Comparison of ENCODE assay signal across 9 cellular contexts in the genomic region with DNA sequence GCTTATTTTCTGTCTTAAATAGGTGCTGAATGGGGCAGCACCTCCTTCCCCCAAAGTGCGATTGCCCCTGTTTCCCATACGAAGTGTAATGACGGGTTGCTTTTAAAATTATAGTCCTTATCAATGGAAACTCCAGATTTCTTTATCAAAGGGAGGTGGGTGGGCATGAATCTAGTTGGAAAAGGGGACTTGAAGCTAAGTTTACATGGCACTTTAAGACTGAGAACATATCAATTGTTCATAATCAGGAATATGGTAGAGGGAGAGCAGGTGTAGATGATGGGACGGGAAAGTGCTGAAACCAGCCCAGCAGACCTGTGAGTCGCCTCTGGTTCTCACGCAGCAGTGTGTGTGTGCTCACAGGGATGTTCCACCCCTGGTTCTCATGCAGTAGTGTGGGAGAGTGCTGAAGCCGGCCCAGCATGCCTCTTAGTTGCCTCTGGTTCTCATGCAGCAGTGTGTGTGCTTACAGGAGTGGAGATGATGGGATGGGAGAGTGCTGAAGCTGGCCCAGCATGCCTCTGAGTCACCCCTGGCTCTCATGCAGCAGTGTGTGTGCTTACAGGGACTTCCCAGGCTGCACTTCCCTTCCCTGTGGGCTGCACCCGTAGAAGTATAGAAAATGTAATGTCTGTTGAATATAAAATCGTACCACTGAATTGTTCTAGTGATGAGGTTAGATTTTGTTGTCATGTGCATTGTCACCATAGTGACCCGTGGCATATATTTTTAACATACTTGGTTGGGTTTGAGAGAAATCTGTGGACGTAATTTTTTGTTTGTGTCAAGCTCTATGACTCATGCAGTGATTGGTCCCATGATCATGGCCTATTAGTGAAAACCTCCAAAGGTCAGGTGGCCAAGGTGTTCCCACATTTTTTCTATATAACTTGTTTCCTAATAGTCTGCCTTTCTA. TPM values are rescaled to one million over a fixed set of nuclear protein-coding genes. Genes with fewer than 3 reads are reported as not detected.
DNase-seq lines count a peak whose midpoint lies in the region; ATAC-seq and TF ChIP-seq lines count a peak whose summit lies in the region.
"Had no signal": no experiment of that assay in that cellular context is flagged by ENCODE, and none has a peak within 500 bp of the region (broad histone marks: within the 10 kb centered on the region; RNA-seq: fewer than 3 reads in every experiment).

No MANE protein-coding gene starts in this region.

- H3K4me3 ChIP-seq in PC-9 (no peak overlapping the region), hepatocyte (no peak overlapping the region)

- peak; percentile 97 for DNase-seq in ELR (ENCODE audit: low read depth)
- DNase-seq in PC-9: peak; percentile 59 to 66
- DNase-seq in hepatocyte (ENCODE audit: low spot score): peak; percentile 53
- DNase-seq in effector memory CD8-positive, alpha-beta T cell: no peak
- no peak for DNase-seq in T-helper 9 cell
- no peak for DNase-seq in germinal center (ENCODE audit: low spot score)
- no peak for DNase-seq in iPS-NIHi11 (ENCODE audit: low spot score)

- no peaks in the 10 kb centered on the region for H3K27me3 ChIP-seq in PC-9 (ENCODE audit: insufficient read depth, low read depth)
- no peaks in the 10 kb centered on the region for H3K27me3 ChIP-seq in hepatocyte

- H3K79me2 ChIP-seq in PC-9 (ENCODE audit: low read depth): no peaks in the 10 kb centered on the region
- H3K79me2 ChIP-seq in hepatocyte: no peaks in the 10 kb centered on the region

- H3K27me3 Mint-ChIP-seq in effector memory CD8-positive, alpha-beta T cell: no peaks in the 10 kb centered on the region

- WGBS in hepatocyte (ENCODE audit: low lambda C conversion rate, missing lambda C conversion rate): 91% methylated on average over 11 of the region's 11 CpGs

- H3K4me2 ChIP-seq in PC-9 (peak overlapping the region; percentile 9; the same call in 1 of the 2 replicates), hepatocyte (no peak overlapping the region)
- H3K4me2 ChIP-seq: KMS-11 had no signal

- H4K20me1 ChIP-seq in PC-9 (ENCODE audit: insufficient read depth): peaks cover 7% of the 10 kb centered on the region
- no peaks in the 10 kb centered on the region for H4K20me1 ChIP-seq in hepatocyte (ENCODE audit: insufficient read depth, poor library complexity, severe bottlenecking)

- H2AFZ ChIP-seq in PC-9 (no peak overlapping the region), hepatocyte (no peak overlapping the region)

- H3K9me2 ChIP-seq in PC-9 (ENCODE audit: insufficient read depth) (no peaks in the 10 kb centered on the region), hepatocyte (replicated peaks; ENCODE audit: insufficient read depth) (no peaks in the 10 kb centered on the region)

- intact Hi-C loops in PC-9 (cut with micrococcal nuclease; ENCODE audit: unreplicated experiment): loop anchor here (10.0 kb wide), 2 partner anchors 441 to 629 kb away; partner anchors contain the start of gene FLVCR2

- no peak overlapping the region for H3K27ac Mint-ChIP-seq in effector memory CD8-positive, alpha-beta T cell

- TF ChIP-seq CTCF in PC-9 (conservative IDR thresholded peaks at IDR 0.05) (no peak), hepatocyte (IDR thresholded peaks at IDR 0.05; ENCODE audit: poor library complexity) (no peak)

- BruUV-seq in PC-9 (replicated peaks; lab: Mats Ljungman, UMichigan): no TSS peak

- H3K4me3 Mint-ChIP-seq in effector memory CD8-positive, alpha-beta T cell: no peak overlapping the region

- peaks cover 6% of the 10 kb centered on the region; the same call in 1 of the 2 replicates for H3F3A ChIP-seq in PC-9 (ENCODE audit: insufficient read depth, low read depth)

- POLR2A ChIA-PET in PC-9 (lab: Charles Lee; ENCODE audit: unreplicated experiment): interaction anchor here (0.5 kb wide), 2 partner anchors 11 to 458 kb away, joined by 3 to 6 read pairs; no protein-coding TSS in a partner anchor

- ATAC-seq in GM21526 (IDR thresholded peaks at IDR 0.05; ENCODE audit: low FRiP score, unreplicated experiment): peak; percentile 56
- no peak for ATAC-seq in effector memory CD8-positive, alpha-beta T cell (replicated peaks)

- H3K4me1 Mint-ChIP-seq in effector memory CD8-positive, alpha-beta T cell (ENCODE audit: low read depth in 2 of 2): no peaks in the 10 kb centered on the region

- H3K36me3 Mint-ChIP-seq in effector memory CD8-positive, alpha-beta T cell (ENCODE audit: insufficient read depth): peaks cover 16% of the 10 kb centered on the region

- peaks cover 27% of the 10 kb centered on the region for H3K4me1 ChIP-seq in PC-9 (replicated peaks; ENCODE audit: insufficient read depth)
- no peaks in the 10 kb centered on the region for H3K4me1 ChIP-seq in hepatocyte (ENCODE audit: insufficient read depth)

- H3K9me3 ChIP-seq in PC-9 (ENCODE audit: insufficient read depth, low read depth) (no peaks in the 10 kb centered on the region), hepatocyte (ENCODE audit: low read depth) (no peaks in the 10 kb centered on the region)

- CTCF ChIA-PET in PC-9 (lab: Charles Lee): no interaction called here

- no peaks in the 10 kb centered on the region for H3K9me3 Mint-ChIP-seq in effector memory CD8-positive, alpha-beta T cell

- peak overlapping the region; percentile 49 for H3K27ac ChIP-seq in PC-9
- H3K27ac ChIP-seq in hepatocyte: peak overlapping the region; percentile 54
- H3K27ac ChIP-seq: KMS-11 had no signal

- H3K36me3 ChIP-seq in PC-9 (ENCODE audit: low read depth) (peaks cover 28% of the 10 kb centered on the region), hepatocyte (replicated peaks; ENCODE audit: insufficient read depth, low read depth) (no peaks in the 10 kb centered on the region)

RNA-seq across cellular contexts. Expression of gene GPATCH2L, which starts 51.6 kb away (rescaled TPM):
- total RNA-seq in PC-9 (2021) (124 and 142 TPM in 2 replicates), hepatocyte (52.9 and 60.5 TPM in 2 replicates)
- polyA plus RNA-seq in hepatocyte: 16.1 and 21.4 TPM in 2 replicates

Comparison
In these comparisons a context has a peak if more than half of its experiments do, and no peak if none do; other contexts are left out.
1. DNase-seq: peak in ELR (single experiment), PC-9 (2 of 2) and hepatocyte (single experiment); none in effector memory CD8-positive, alpha-beta T cell (0 of 3), T-helper 9 cell (single experiment), germinal center (single experiment) and iPS-NIHi11 (single experiment).